In the genomic region with DNA sequence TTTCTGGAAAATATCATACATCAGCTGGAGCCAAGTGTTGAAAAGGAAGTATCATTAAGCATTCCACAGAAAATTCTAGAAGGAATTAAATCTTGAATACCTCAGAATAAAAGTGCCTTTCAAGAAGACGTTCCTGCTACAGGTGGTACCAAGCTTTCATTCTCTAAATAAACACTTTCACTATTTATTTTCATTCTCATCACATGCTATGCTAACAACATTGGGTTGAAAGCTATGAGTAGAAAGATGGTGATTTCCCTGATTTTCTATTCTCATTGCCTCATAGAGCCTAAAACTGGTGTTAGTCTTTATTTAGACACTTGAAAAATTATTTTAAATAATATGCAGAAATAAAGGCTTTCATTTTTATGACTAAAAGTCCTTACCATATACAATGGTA, we compare ENCODE assay signal across 17 cellular contexts.
DNase-seq lines count a peak whose midpoint lies in the region; ATAC-seq and TF ChIP-seq lines count a peak whose summit lies in the region.
"Had no signal": no experiment of that assay in that cellular context is flagged by ENCODE, and none has a peak within 500 bp of the region (broad histone marks: within the 10 kb centered on the region; RNA-seq: fewer than 3 reads in every experiment).

No MANE protein-coding gene starts in this region.

- H2AFZ ChIP-seq in MM.1S (ENCODE audit: low read length) (no peak overlapping the region), smooth muscle cell (ENCODE audit: low read depth) (no peak overlapping the region)

- H3K27me3 ChIP-seq in MM.1S (replicated peaks; ENCODE audit: insufficient read depth, low read length) = no peaks in the 10 kb centered on the region
- no peaks in the 10 kb centered on the region for H3K27me3 ChIP-seq in smooth muscle cell (ENCODE audit: low read depth)

- no peaks in the 10 kb centered on the region for H3K79me2 ChIP-seq in MM.1S (ENCODE audit: low read length)
- no peaks in the 10 kb centered on the region for H3K79me2 ChIP-seq in smooth muscle cell (ENCODE audit: low read depth)

- H3K4me2 ChIP-seq in MM.1S (ENCODE audit: low read depth, low read length) (no peak overlapping the region; the same call in 1 of the 2 replicates), smooth muscle cell (no peak overlapping the region)
- H3K4me2 ChIP-seq: A549 had no signal

- H3K4me1 ChIP-seq in MM.1S (ENCODE audit: low read length) = no peaks in the 10 kb centered on the region
- no peaks in the 10 kb centered on the region for H3K4me1 ChIP-seq in smooth muscle cell (ENCODE audit: low read depth)
- H3K4me1 ChIP-seq: A549 had no signal

- no peak overlapping the region for H3K9ac ChIP-seq in MM.1S (ENCODE audit: low read length)
- H3K9ac ChIP-seq in smooth muscle cell (ENCODE audit: low read depth) = no peak overlapping the region

- peak; percentile 29 for DNase-seq in MM.1S
- no peak for DNase-seq in NCI-H2029 (lab: John Stamatoyannopoulos, UW)
- DNase-seq in DMS114 treated with DMSO at 0.1 percent for 48 hours (lab: John Stamatoyannopoulos, UW; ENCODE audit: unreplicated experiment) = no peak
- DNase-seq in smooth muscle cell (lab: John Stamatoyannopoulos, UW; ENCODE audit: unreplicated experiment) = no peak
- DNase-seq: CD8-positive, alpha-beta T cell; COR-L47; DND-41; GDM1; HFFc6; IMR-90; Kasumi-1; KBM-7 had no signal

- H3K4me3 ChIP-seq in MM.1S (ENCODE audit: low read length) (no peak overlapping the region), smooth muscle cell (no peak overlapping the region)
- H3K4me3 ChIP-seq: A549 had no signal

- no peak overlapping the region for H3K27ac ChIP-seq in MM.1S (ENCODE audit: low read length)
- H3K27ac ChIP-seq in smooth muscle cell (ENCODE audit: low read depth) = no peak overlapping the region
- H3K27ac ChIP-seq: A549 had no signal

- WGBS in smooth muscle cell (ENCODE audit: low lambda C conversion rate) = 92% methylated on average over 1 of the region's 1 CpG

- H3F3A ChIP-seq in MM.1S (ENCODE audit: insufficient read depth, low read length) = no peaks in the 10 kb centered on the region
- H3F3A ChIP-seq in smooth muscle cell (ENCODE audit: low read depth) = no peaks in the 10 kb centered on the region

- H3K9me3 ChIP-seq in MM.1S (replicated peaks; ENCODE audit: insufficient read depth, low read length) (no peaks in the 10 kb centered on the region), smooth muscle cell (replicated peaks; ENCODE audit: low read depth) (no peaks in the 10 kb centered on the region)
- H3K9me3 ChIP-seq: A549 had no signal

- no peak for TF ChIP-seq CTCF in MM.1S (IDR thresholded peaks at IDR 0.05; ENCODE audit: low read length)
- no peak for TF ChIP-seq CTCF in smooth muscle cell (IDR thresholded peaks at IDR 0.05; ENCODE audit: borderline replicate concordance, insufficient read depth, poor library complexity, severe bottlenecking)

- peak; percentile 85 for ATAC-seq in GM18868 (IDR thresholded peaks at IDR 0.05; ENCODE audit: unreplicated experiment)
- ATAC-seq in GM21576 (IDR thresholded peaks at IDR 0.05; ENCODE audit: unreplicated experiment) = peak; percentile 64
- ATAC-seq in HG02798 (IDR thresholded peaks at IDR 0.05; ENCODE audit: poor library complexity, unreplicated experiment) = peak; percentile 36
- ATAC-seq in GM21390 (IDR thresholded peaks at IDR 0.05; ENCODE audit: unreplicated experiment) = no peak
- ATAC-seq: A549; CD8-positive, alpha-beta T cell had no signal

- no peaks in the 10 kb centered on the region for H3K9me2 ChIP-seq in MM.1S (replicated peaks; ENCODE audit: insufficient read depth, low read length)

- no peaks in the 10 kb centered on the region for H3K36me3 ChIP-seq in MM.1S (replicated peaks; ENCODE audit: insufficient read depth, low read length)
- no peaks in the 10 kb centered on the region for H3K36me3 ChIP-seq in smooth muscle cell (ENCODE audit: low read depth)

- H4K20me1 ChIP-seq in MM.1S (ENCODE audit: insufficient read depth, low read length) = no peaks in the 10 kb centered on the region
- no peaks in the 10 kb centered on the region for H4K20me1 ChIP-seq in smooth muscle cell (ENCODE audit: low read depth)
